ENCODE assay signal across 8 cellular contexts in genomic region chr3:183884437-183885296, GRCh38. TPM values are rescaled to one million over a fixed set of nuclear protein-coding genes. Genes with fewer than 3 reads are reported as not detected.
DNase-seq lines count a peak whose midpoint lies in the region; ATAC-seq and TF ChIP-seq lines count a peak whose summit lies in the region.

Gene PARL (minus strand): TSS chr3:183884880. CDS start chr3:183884846, 34 bp downstream.

- peak; percentile 100 for ATAC-seq in GM21723 (IDR thresholded peaks at IDR 0.05; ENCODE audit: unreplicated experiment)
- ATAC-seq in activated T-cell treated with anti-CD3 and anti-CD28 coated beads, Interleukin-2, amount 50 U/mL, for 4 hours, result peak; percentile 99 to 100

- peak within 1 kb of the TSS; percentile 94 to 98 (median 97) for H3K4me3 ChIP-seq in esophagus muscularis mucosa

- intact Hi-C loops in esophagus muscularis mucosa (cut with DNase I), result loop anchor here (5.0 kb wide), 1 partner anchor 928 kb away; the partner anchor contains the start of gene VPS8

- H3K4me1 ChIP-seq in esophagus muscularis mucosa, result peaks cover 23 to 35% (median 27%) of the 10 kb centered on the region in 4 donors

- under 1% methylated on average over 37 of the region's 61 CpGs for WGBS in esophagus muscularis mucosa

- H3K9me3 ChIP-seq in esophagus muscularis mucosa, result no peaks in the 10 kb centered on the region

- peak within 1 kb of the TSS; percentile 99 for H3K4me3 Mint-ChIP-seq in activated T-cell treated with anti-CD3 and anti-CD28 coated beads, Interleukin-2, amount 50 U/mL, for 4 hours

- TF ChIP-seq EP300 in esophagus muscularis mucosa (IDR thresholded peaks at IDR 0.05), result no peak

- no peaks in the 10 kb centered on the region for H3K27me3 ChIP-seq in esophagus muscularis mucosa

- H3K4me1 Mint-ChIP-seq in activated T-cell treated with anti-CD3 and anti-CD28 coated beads, Interleukin-2, amount 50 U/mL, for 4 hours (ENCODE audit: low read depth), result peaks cover 36% of the 10 kb centered on the region

- H3K27ac ChIP-seq in esophagus muscularis mucosa (replicated peaks in 1 of 4), result peak within 1 kb of the TSS; percentile 78 to 86 (median 80)

- TF ChIP-seq CTCF in esophagus muscularis mucosa (IDR thresholded peaks at IDR 0.05), result peak; percentile 95 to 98 (median 96)

- no peak for TF ChIP-seq POLR2A in esophagus muscularis mucosa (IDR thresholded peaks at IDR 0.05; ENCODE audit: low read depth)

- H3K9me3 Mint-ChIP-seq in activated T-cell treated with anti-CD3 and anti-CD28 coated beads, Interleukin-2, amount 50 U/mL, for 4 hours, result no peaks in the 10 kb centered on the region

- DNase-seq in DMS79 treated with DMSO at 0.1 percent for 48 hours (lab: John Stamatoyannopoulos, UW) (peak; percentile 99), KG1 (lab: John Stamatoyannopoulos, UW) (peak; percentile 95), esophagus muscularis mucosa (ENCODE audit: extremely low spot score) (peak; percentile 98), myocyte (ENCODE audit: low read depth) (peak; percentile 95)
- peak; percentile 96 for DNase-seq in activated T-cell treated with anti-CD3 and anti-CD28 coated beads, Interleukin-2, amount 50 U/mL, for 4 hours
- DNase-seq in stimulated activated CD8-positive, alpha-beta memory T cell treated with anti-CD3 and anti-CD28 coated beads, Interleukin-7, amount 100 ng/mL, for 48 hours (ENCODE audit: extremely low read depth in 1 of 2, low read depth in 1 of 2), result peak; percentile 84 to 93

- peaks cover 3% of the 10 kb centered on the region for H3K27me3 Mint-ChIP-seq in activated T-cell treated with anti-CD3 and anti-CD28 coated beads, Interleukin-2, amount 50 U/mL, for 4 hours (ENCODE audit: low read depth)

- peaks cover 0 to 4% (median 0%) of the 10 kb centered on the region in 4 donors for H3K36me3 ChIP-seq in esophagus muscularis mucosa

- no peaks in the 10 kb centered on the region for H3K36me3 Mint-ChIP-seq in activated T-cell treated with anti-CD3 and anti-CD28 coated beads, Interleukin-2, amount 50 U/mL, for 4 hours (ENCODE audit: insufficient read depth)

TF ChIP-seq in PFSK-1, 5 proteins besides CTCF, POLR2A, EP300 and RAD21:
- TF ChIP-seq REST (IDR thresholded peaks at IDR 0.05; ENCODE audit: insufficient read depth in 1 of 2, low read depth in 2 of 2, low read length in 2 of 2), result no peak
- TF ChIP-seq TAF1 (IDR thresholded peaks at IDR 0.05; ENCODE audit: borderline replicate concordance, insufficient read depth, low read length), result peak; percentile 70; the same call in 1 of the 2 replicates
- TF ChIP-seq POLR2AphosphoS5 (IDR thresholded peaks at IDR 0.05; ENCODE audit: low read depth, low read length), result peak; percentile 91
- TF ChIP-seq FOXP2 (optimal IDR thresholded peaks at IDR 0.05; ENCODE audit: borderline replicate concordance, extremely low read depth, extremely low read length, insufficient read depth), result peak; percentile 98
- peak; percentile 88; the same call in 1 of the 2 replicates for TF ChIP-seq SIN3A (IDR thresholded peaks at IDR 0.05; ENCODE audit: borderline replicate concordance, insufficient read depth, low read length)
TF ChIP-seq in PFSK-1: peak in this region for 4.

RNA-seq across cellular contexts. Expression of gene PARL, which starts in this region (rescaled TPM):
- 31.1 TPM for polyA plus RNA-seq in PFSK-1 (2012; ENCODE audit: insufficient read length, low read depth)
- total RNA-seq in activated T-cell treated with anti-CD3 and anti-CD28 coated beads, Interleukin-2, amount 50 U/mL, for 4 hours, result 100 to 1,000 TPM; 102 to 109 (median 105) TPM
- total RNA-seq in esophagus muscularis mucosa (10 to 100 TPM; 40.2 to 57.1 (median 51.2) TPM), myocyte (37.9 and 40.4 TPM in 2 replicates)
- 49.6 TPM for polyA plus RNA-seq in myocyte (2012)

Comparison
In these comparisons a context has a peak if more than half of its experiments do, and no peak if none do; other contexts are left out.
1. Peak in every context shown above with its lines: DNase-seq, ATAC-seq, H3K4me3 ChIP-seq and H3K27ac ChIP-seq.